ENCODE assay signal across 8 cellular contexts in genomic region chr11:67053896-67054850, GRCh38. TPM values are rescaled to one million over a fixed set of nuclear protein-coding genes. Genes with fewer than 3 reads are reported as not detected.
A peak's percentile ranks its signal among the peaks of the same experiment; 100 is the strongest.
DNase-seq lines count a peak whose midpoint lies in the region; ATAC-seq and TF ChIP-seq lines count a peak whose summit lies in the region.

No MANE protein-coding gene starts in this region.

- TF ChIP-seq CTCF in GM12875 (IDR thresholded peaks at IDR 0.05; ENCODE audit: borderline replicate concordance, insufficient read depth, low read depth, low read length) (peak; percentile 90), foreskin fibroblast (IDR thresholded peaks at IDR 0.05; ENCODE audit: low read depth, low read length) (peak; percentile 88), omental fat pad (IDR thresholded peaks at IDR 0.05) (no peak)

- DNase-seq in AG08396 (ENCODE audit: low spot score) (peak; percentile 87), NCI-H226 (peak; percentile 28), foreskin fibroblast (peak; percentile 30 to 74), omental fat pad (ENCODE audit: low spot score) (peak; percentile 33), OCI-M2 (lab: John Stamatoyannopoulos, UW; ENCODE audit: unreplicated experiment) (no peak)
- peak; percentile 62 for DNase-seq in activated T-cell treated with anti-CD3 and anti-CD28 coated beads, Interleukin-2, amount 50 U/mL, for 24 hours

- H3K4me1 Mint-ChIP-seq in activated T-cell treated with anti-CD3 and anti-CD28 coated beads, Interleukin-2, amount 50 U/mL, for 24 hours (ENCODE audit: low read depth), result peaks cover 23% of the 10 kb centered on the region

- peaks cover 20% of the 10 kb centered on the region for H3K27me3 Mint-ChIP-seq in activated T-cell treated with anti-CD3 and anti-CD28 coated beads, Interleukin-2, amount 50 U/mL, for 24 hours

- H3K9me3 Mint-ChIP-seq in activated T-cell treated with anti-CD3 and anti-CD28 coated beads, Interleukin-2, amount 50 U/mL, for 24 hours, result no peaks in the 10 kb centered on the region

- H3K4me3 ChIP-seq in GM12875 (ENCODE audit: low read depth, low read length), result no peak overlapping the region
- no peak overlapping the region for H3K4me3 ChIP-seq in foreskin fibroblast (ENCODE audit: low read depth in 1 of 2, low read length in 2 of 2)

- no peak overlapping the region for H3K4me3 Mint-ChIP-seq in activated T-cell treated with anti-CD3 and anti-CD28 coated beads, Interleukin-2, amount 50 U/mL, for 24 hours

- no peaks in the 10 kb centered on the region for H3K36me3 Mint-ChIP-seq in activated T-cell treated with anti-CD3 and anti-CD28 coated beads, Interleukin-2, amount 50 U/mL, for 24 hours (ENCODE audit: low read depth)

- no peak overlapping the region for H3K27ac Mint-ChIP-seq in activated T-cell treated with anti-CD3 and anti-CD28 coated beads, Interleukin-2, amount 50 U/mL, for 24 hours

- ATAC-seq in omental fat pad (ENCODE audit: low FRiP score) (peak; percentile 47), HG02642 (IDR thresholded peaks at IDR 0.05; ENCODE audit: poor library complexity, unreplicated experiment) (no peak)

RNA-seq across cellular contexts. Expression of gene RHOD, which starts 2.5 kb away (rescaled TPM):
- 10 to 100 TPM in 3 of 4 donors, 1 to 10 TPM in 1; 6.9 to 29.9 (median 22.6) TPM for total RNA-seq in omental fat pad

RNA-seq across cellular contexts. Expression of gene SYT12, which starts 31.2 kb away (rescaled TPM):
- total RNA-seq in omental fat pad, result 1 to 10 TPM in 1 of 4 donors, under 1 TPM in 2, not detected in 1; 0.36 to 1.8 (median 0.37) TPM

Comparison
In these comparisons a context has a peak if more than half of its experiments do, and no peak if none do; other contexts are left out.
1. CTCF ChIP-seq: peak in GM12875 (single experiment) and foreskin fibroblast (single experiment); none in omental fat pad (0 of 3).